In the genomic region with DNA sequence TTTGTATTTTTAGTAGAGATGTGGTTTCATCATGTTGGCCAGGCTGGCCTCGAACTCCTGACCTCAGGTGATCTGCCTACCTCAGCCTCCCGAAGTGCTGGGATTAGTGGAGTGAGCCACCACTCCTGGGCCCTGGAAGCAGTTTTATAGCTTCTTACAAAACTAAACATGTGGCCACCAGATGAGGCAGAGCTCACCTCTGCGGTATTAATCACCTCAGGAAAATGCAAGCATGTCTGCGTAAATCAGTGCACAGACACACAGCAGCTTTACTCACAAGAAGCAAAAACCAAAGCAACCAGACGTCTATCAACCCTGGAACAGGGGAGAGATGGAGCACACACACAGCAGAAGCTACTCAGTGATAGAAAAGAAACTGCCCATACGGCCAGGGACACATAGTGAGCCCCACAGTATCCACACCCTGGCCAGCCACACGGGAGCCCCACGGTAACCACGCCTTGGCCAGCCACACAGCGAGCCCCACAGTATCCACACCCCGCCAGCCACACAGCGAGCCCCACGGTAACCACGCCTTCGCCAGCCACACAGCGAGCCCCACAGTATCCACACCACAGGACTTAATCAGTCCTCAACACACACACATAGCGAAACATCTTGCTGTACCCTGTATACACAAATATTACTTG, we compare ENCODE assay signal across 13 cellular contexts. TPM values are rescaled to one million over a fixed set of nuclear protein-coding genes. Genes with fewer than 3 reads are reported as not detected.
DNase-seq lines count a peak whose midpoint lies in the region; ATAC-seq, FAIRE-seq and TF ChIP-seq lines count a peak whose summit lies in the region.
"Had no signal": no experiment of that assay in that cellular context is flagged by ENCODE, and none has a peak within 500 bp of the region (broad histone marks: within the 10 kb centered on the region; RNA-seq: fewer than 3 reads in every experiment).

No MANE protein-coding gene starts in this region.

- no peak for TF ChIP-seq EP300 in HepG2 (IDR thresholded peaks at IDR 0.05; ENCODE audit: low read depth in 2 of 2, low read length in 2 of 2)
- TF ChIP-seq EP300 in HepG2 (CRISPR knock-in tag; IDR thresholded peaks at IDR 0.05; ENCODE audit: borderline replicate concordance) = no peak

- DNase-seq in CD8-positive, alpha-beta T cell = no peak
- DNase-seq in HS-5 (ENCODE audit: low read depth) = peak; percentile 78
- DNase-seq in adipocyte (ENCODE audit: low read depth) = peak; percentile 43
- DNase-seq in natural killer cell treated with Interleukin-12 subunit alpha and Interleukin-12 subunit beta and Interleukin-15 and Interleukin-18, amount 100 ng/mL, for 72 hours (ENCODE audit: low spot score) = peak; percentile 51
- DNase-seq in HepG2 (ENCODE audit: low spot score) = no peak
- no peak for DNase-seq in DMS 273 (lab: John Stamatoyannopoulos, UW; ENCODE audit: unreplicated experiment)
- no peak for DNase-seq in SJCRH30
- no peak for DNase-seq in activated CD4-positive, alpha-beta T cell treated with anti-CD3 and anti-CD28 coated beads for 48 hours
- DNase-seq: activated CD4-positive, alpha-beta T cell treated with anti-CD3 and anti-CD28 coated beads, Interleukin-2, amount 50 U/mL, for 48 hours; brain microvascular endothelial cell; NCI-H1048; NCI-H524 had no signal

- H3K4me1 ChIP-seq in CD8-positive, alpha-beta T cell (ENCODE audit: insufficient read depth, low read length) = peaks cover 23% of the 10 kb centered on the region
- H3K4me1 ChIP-seq in adipocyte (ENCODE audit: control insufficient read depth, insufficient read depth, low read length) = no peaks in the 10 kb centered on the region
- no peaks in the 10 kb centered on the region for H3K4me1 ChIP-seq in HepG2 (ENCODE audit: insufficient read depth, low read length)
- H3K4me1 ChIP-seq in SJCRH30 = no peaks in the 10 kb centered on the region

- no peak overlapping the region for H3K4me2 ChIP-seq in HepG2 (ENCODE audit: low read depth, low read length)

- TF ChIP-seq RAD21 in HepG2 (CRISPR knock-in tag; IDR thresholded peaks at IDR 0.05) = no peak

- H3K36me3 Mint-ChIP-seq in CD8-positive, alpha-beta T cell = peaks cover 52% of the 10 kb centered on the region
- H3K36me3 Mint-ChIP-seq in natural killer cell treated with Interleukin-12 subunit alpha and Interleukin-12 subunit beta and Interleukin-15 and Interleukin-18, amount 100 ng/mL, for 72 hours = peaks cover 22% of the 10 kb centered on the region

- H3K27ac ChIP-seq in CD8-positive, alpha-beta T cell (ENCODE audit: low read depth, low read length) = peak overlapping the region; percentile 62
- H3K27ac ChIP-seq in HepG2 (ENCODE audit: extremely low read length, insufficient read depth, low read length) = no peak overlapping the region
- no peak overlapping the region for H3K27ac ChIP-seq in SJCRH30
- H3K27ac ChIP-seq: brain microvascular endothelial cell, thoracic aorta had no signal

- FAIRE-seq in HepG2 (lab: Jason Lieb, UNC) = no peak

- H3K36me3 ChIP-seq in CD8-positive, alpha-beta T cell (ENCODE audit: insufficient read depth, low read length) = peaks cover 4% of the 10 kb centered on the region
- H3K36me3 ChIP-seq in adipocyte (ENCODE audit: control insufficient read depth, insufficient read depth, low read length, severe bottlenecking) (peaks cover 7% of the 10 kb centered on the region), HepG2 (replicated peaks in 1 of 2; ENCODE audit: control insufficient read depth in 1 of 2, insufficient read depth in 2 of 2, low read length in 2 of 2) (peaks cover 5 to 10% of the 10 kb centered on the region in 2 experiments; a peak in 3 of 5 replicates), SJCRH30 (peaks cover 29% of the 10 kb centered on the region)
- H3K36me3 ChIP-seq: brain microvascular endothelial cell had no signal

- H2AFZ ChIP-seq in HepG2 (ENCODE audit: low read length) = no peak overlapping the region

- CTCF ChIA-PET in CD8-positive, alpha-beta T cell (lab: Charles Lee) = no interaction called here
- CTCF ChIA-PET in HepG2 (lab: Yijun Ruan, JAX; ENCODE audit: low intra/inter-chr PET ratio, low total read pairs) = no interaction called here

- H3K4me1 Mint-ChIP-seq in CD8-positive, alpha-beta T cell (ENCODE audit: low read depth) = peaks cover 22% of the 10 kb centered on the region
- peaks cover 22 to 26% of the 10 kb centered on the region in 2 donors for H3K4me1 Mint-ChIP-seq in natural killer cell treated with Interleukin-12 subunit alpha and Interleukin-12 subunit beta and Interleukin-15 and Interleukin-18, amount 100 ng/mL, for 72 hours (ENCODE audit: low read depth in 2 of 2)

- peaks cover 11% of the 10 kb centered on the region for H3K9me3 ChIP-seq in CD8-positive, alpha-beta T cell (ENCODE audit: low read length)
- H3K9me3 ChIP-seq in adipocyte (ENCODE audit: control insufficient read depth, low read length) (peaks cover 14% of the 10 kb centered on the region), HepG2 (ENCODE audit: low read length) (no peaks in the 10 kb centered on the region), SJCRH30 (replicated peaks) (0 out of 2 replicates have a peak, but pooled peaks cover 3% of the 10 kb centered on the region)

- H3K79me2 ChIP-seq in HepG2 (ENCODE audit: insufficient read depth, low read length) = no peaks in the 10 kb centered on the region

- no peak overlapping the region for H3K9ac ChIP-seq in adipocyte (ENCODE audit: low read length)
- no peak overlapping the region for H3K9ac ChIP-seq in HepG2 (ENCODE audit: insufficient read depth, low read depth, low read length)

- H4K20me1 ChIP-seq in HepG2 (ENCODE audit: insufficient read depth, low read length) = no peaks in the 10 kb centered on the region

- WGBS in HepG2 (ENCODE audit: low lambda C conversion rate) = 99% methylated on average over 17 of the region's 17 CpGs

- H3K9me3 Mint-ChIP-seq in CD8-positive, alpha-beta T cell = peaks cover 9% of the 10 kb centered on the region
- peaks cover 8% of the 10 kb centered on the region for H3K9me3 Mint-ChIP-seq in natural killer cell treated with Interleukin-12 subunit alpha and Interleukin-12 subunit beta and Interleukin-15 and Interleukin-18, amount 100 ng/mL, for 72 hours

- intact Hi-C loops in CD8-positive, alpha-beta T cell (cut with DNase I, micrococcal nuclease) = loop anchor here (1.0 to 2.0 kb wide), 2 partner anchors 30 kb away; a partner anchor contains a TSS
- intact Hi-C loops in HepG2 (cut with micrococcal nuclease; ENCODE audit: unreplicated experiment) = no loop called here

- H3K27me3 ChIP-seq in CD8-positive, alpha-beta T cell (ENCODE audit: insufficient read depth, low read length) = no peaks in the 10 kb centered on the region
- H3K27me3 ChIP-seq in adipocyte (replicated peaks; ENCODE audit: control insufficient read depth, insufficient read depth, low read length) = no peaks in the 10 kb centered on the region
- H3K27me3 ChIP-seq in HepG2 (ENCODE audit: control insufficient read depth in 1 of 2, insufficient read depth in 2 of 2, low read length in 2 of 2) = no peaks in the 10 kb centered on the region
- no peaks in the 10 kb centered on the region for H3K27me3 ChIP-seq in SJCRH30
- H3K27me3 ChIP-seq: brain microvascular endothelial cell had no signal

- no TSS peak for BruUV-seq in HepG2 (replicated peaks; lab: Mats Ljungman, UMichigan)

- no peak overlapping the region for H3K4me3 ChIP-seq in CD8-positive, alpha-beta T cell (ENCODE audit: low read depth, low read length)
- no peak overlapping the region for H3K4me3 ChIP-seq in adipocyte (ENCODE audit: low read length)
- H3K4me3 ChIP-seq in HepG2 (replicated peaks in 1 of 3; ENCODE audit: insufficient read depth in 1 of 3, low read depth in 2 of 3, low read length in 3 of 3) = no peak overlapping the region
- H3K4me3 ChIP-seq in SJCRH30 = no peak overlapping the region
- H3K4me3 ChIP-seq: thoracic aorta had no signal

- TF ChIP-seq POLR2A in HepG2 (IDR thresholded peaks at IDR 0.05; ENCODE audit: insufficient read depth in 1 of 2, low read depth in 2 of 2, low read length in 2 of 2) = no peak

- no peaks in the 10 kb centered on the region for H3K27me3 Mint-ChIP-seq in CD8-positive, alpha-beta T cell (ENCODE audit: low read depth)
- no peaks in the 10 kb centered on the region for H3K27me3 Mint-ChIP-seq in natural killer cell treated with Interleukin-12 subunit alpha and Interleukin-12 subunit beta and Interleukin-15 and Interleukin-18, amount 100 ng/mL, for 72 hours

- POLR2A ChIA-PET in CD8-positive, alpha-beta T cell (lab: Charles Lee) = no interaction called here
- POLR2A ChIA-PET in HepG2 (lab: Yijun Ruan, JAX) = no interaction called here

- no peak for TF ChIP-seq CTCF in CD8-positive, alpha-beta T cell (IDR thresholded peaks at IDR 0.05)
- no peak for TF ChIP-seq CTCF in HepG2 (CRISPR knock-in tag; IDR thresholded peaks at IDR 0.05)

- peak overlapping the region; percentile 96 for H3K27ac Mint-ChIP-seq in CD8-positive, alpha-beta T cell
- peak overlapping the region; percentile 76 to 89 for H3K27ac Mint-ChIP-seq in natural killer cell treated with Interleukin-12 subunit alpha and Interleukin-12 subunit beta and Interleukin-15 and Interleukin-18, amount 100 ng/mL, for 72 hours

- in situ Hi-C loops in HepG2 (cut with HindIII; ENCODE audit: extremely low pct_ligation_motif_present, low pct_unique_long_range_greater_than_20kb) = no loop called here

- no peak for ATAC-seq in CD8-positive, alpha-beta T cell
- ATAC-seq in natural killer cell treated with Interleukin-12 subunit alpha and Interleukin-12 subunit beta and Interleukin-15 and Interleukin-18, amount 100 ng/mL, for 72 hours = peak in 1 of 2 donors; percentile 55
- no peak for ATAC-seq in HepG2

- H3K4me3 Mint-ChIP-seq in CD8-positive, alpha-beta T cell = no peak overlapping the region
- H3K4me3 Mint-ChIP-seq in natural killer cell treated with Interleukin-12 subunit alpha and Interleukin-12 subunit beta and Interleukin-15 and Interleukin-18, amount 100 ng/mL, for 72 hours = peak overlapping the region; percentile 50

RNA-seq across cellular contexts. Expression of a gene that starts 30.2 kb away (rescaled TPM):
- total RNA-seq in CD8-positive, alpha-beta T cell = 10 to 100 TPM; 17.6 to 19.5 TPM
- 10 to 100 TPM; 12.0 to 38.8 TPM for total RNA-seq in natural killer cell treated with Interleukin-12 subunit alpha and Interleukin-12 subunit beta and Interleukin-15 and Interleukin-18, amount 100 ng/mL, for 72 hours
- total RNA-seq in HepG2 (2016; rRNA removed; fragmentation: Illumina TruSeq; extraction: Trizol) = 10.2 and 17.0 TPM in 2 replicates
- total RNA-seq in HepG2 (2016; cell fraction: cytosol; rRNA removed; fragmentation: Illumina TruSeq; extraction: Trizol; ENCODE audit: low read depth) = 40.0 and 45.6 TPM in 2 replicates
- total RNA-seq in HepG2 (2016; cell fraction: insoluble cytoplasmic fraction; rRNA removed; fragmentation: Illumina TruSeq; extraction: Trizol) = 9.9 and 18.2 TPM in 2 replicates
- 24.0 and 29.4 TPM in 2 replicates for total RNA-seq in HepG2 (2016; cell fraction: membrane; rRNA removed; fragmentation: Illumina TruSeq; extraction: Trizol)
- 16.8 and 20.3 TPM in 2 replicates for total RNA-seq in HepG2 (2016; cell fraction: nucleus; rRNA removed; fragmentation: Illumina TruSeq; extraction: Trizol)
- polyA plus RNA-seq in HepG2 (2011; rRNA removed) = 21.4 and 26.0 TPM in 2 replicates
- polyA plus RNA-seq in HepG2 (2011; cell fraction: cytosol; rRNA removed) = 12.7 and 19.9 TPM in 2 replicates
- polyA plus RNA-seq in HepG2 (2011; cell fraction: nucleus; rRNA removed) = 123 and 149 TPM in 2 replicates
- 9.5 and 14.7 TPM in 2 replicates for polyA plus RNA-seq in HepG2 (2012)
- polyA plus RNA-seq in HepG2 (2016; cell fraction: cytosol; fragmentation: Illumina TruSeq; extraction: Trizol; ENCODE audit: low read depth) = 4.1 and 5.7 TPM in 2 replicates
- 11.5 and 12.7 TPM in 2 replicates for polyA plus RNA-seq in HepG2 (2016; cell fraction: insoluble cytoplasmic fraction; fragmentation: Illumina TruSeq; extraction: Trizol; ENCODE audit: low read depth)
- polyA plus RNA-seq in HepG2 (2016; cell fraction: membrane; fragmentation: Illumina TruSeq; extraction: Trizol; ENCODE audit: low read depth) = 7.1 and 8.7 TPM in 2 replicates
- polyA plus RNA-seq in HepG2 (2016; cell fraction: nucleus; fragmentation: Illumina TruSeq; extraction: Trizol; ENCODE audit: insufficient read depth, low read depth) = 43.6 and 49.3 TPM in 2 replicates
- polyA minus RNA-seq in HepG2 (2011; rRNA and poly(A)+ RNA removed; ENCODE audit: low replicate concordance) = 25.0 and 39.8 TPM in 2 replicates
- 13.1 and 17.1 TPM in 2 replicates for polyA minus RNA-seq in HepG2 (2011; cell fraction: cytosol; rRNA and poly(A)+ RNA removed)
- 23.4 and 29.1 TPM in 2 replicates for polyA minus RNA-seq in HepG2 (2011; cell fraction: nucleus; rRNA and poly(A)+ RNA removed)
- 29.2 and 29.8 TPM in 2 replicates for total RNA-seq in SJCRH30 (2014; rRNA removed; shearing (Covaris generic))

RNA-seq across cellular contexts. Expression of a gene that starts 37.9 kb away (rescaled TPM):
- 10 to 100 TPM; 62.2 to 62.5 TPM for total RNA-seq in CD8-positive, alpha-beta T cell
- total RNA-seq in natural killer cell treated with Interleukin-12 subunit alpha and Interleukin-12 subunit beta and Interleukin-15 and Interleukin-18, amount 100 ng/mL, for 72 hours = 10 to 100 TPM; 45.8 to 69.6 TPM
- 35.6 and 39.6 TPM in 2 replicates for total RNA-seq in HepG2 (2016; rRNA removed; fragmentation: Illumina TruSeq; extraction: Trizol)
- total RNA-seq in HepG2 (2016; cell fraction: cytosol; rRNA removed; fragmentation: Illumina TruSeq; extraction: Trizol; ENCODE audit: low read depth) = 33.9 and 34.6 TPM in 2 replicates
- 32.3 and 41.0 TPM in 2 replicates for total RNA-seq in HepG2 (2016; cell fraction: insoluble cytoplasmic fraction; rRNA removed; fragmentation: Illumina TruSeq; extraction: Trizol)
- total RNA-seq in HepG2 (2016; cell fraction: membrane; rRNA removed; fragmentation: Illumina TruSeq; extraction: Trizol) = 50.6 and 52.4 TPM in 2 replicates
- 17.0 and 20.4 TPM in 2 replicates for total RNA-seq in HepG2 (2016; cell fraction: nucleus; rRNA removed; fragmentation: Illumina TruSeq; extraction: Trizol)
- 20.2 and 22.1 TPM in 2 replicates for polyA plus RNA-seq in HepG2 (2011; rRNA removed)
- 18.4 and 31.3 TPM in 2 replicates for polyA plus RNA-seq in HepG2 (2011; cell fraction: cytosol; rRNA removed)
- 29.4 and 36.8 TPM in 2 replicates for polyA plus RNA-seq in HepG2 (2011; cell fraction: nucleus; rRNA removed)
- 16.6 and 18.3 TPM in 2 replicates for polyA plus RNA-seq in HepG2 (2012)
- 46.6 and 50.3 TPM in 2 replicates for polyA plus RNA-seq in HepG2 (2016; cell fraction: cytosol; fragmentation: Illumina TruSeq; extraction: Trizol; ENCODE audit: low read depth)
- polyA plus RNA-seq in HepG2 (2016; cell fraction: insoluble cytoplasmic fraction; fragmentation: Illumina TruSeq; extraction: Trizol; ENCODE audit: low read depth) = 38.1 and 42.7 TPM in 2 replicates
- polyA plus RNA-seq in HepG2 (2016; cell fraction: membrane; fragmentation: Illumina TruSeq; extraction: Trizol; ENCODE audit: low read depth) = 50.6 and 54.4 TPM in 2 replicates
- polyA plus RNA-seq in HepG2 (2016; cell fraction: nucleus; fragmentation: Illumina TruSeq; extraction: Trizol; ENCODE audit: insufficient read depth, low read depth) = 41.5 and 48.9 TPM in 2 replicates
- 14.7 and 27.7 TPM in 2 replicates for polyA minus RNA-seq in HepG2 (2011; rRNA and poly(A)+ RNA removed; ENCODE audit: low replicate concordance)
- 10.6 and 14.2 TPM in 2 replicates for polyA minus RNA-seq in HepG2 (2011; cell fraction: cytosol; rRNA and poly(A)+ RNA removed)
- 4.7 and 7.2 TPM in 2 replicates for polyA minus RNA-seq in HepG2 (2011; cell fraction: nucleus; rRNA and poly(A)+ RNA removed)
- total RNA-seq in SJCRH30 (2014; rRNA removed; shearing (Covaris generic)) = 29.6 and 37.0 TPM in 2 replicates

Comparison
In these comparisons a context has a peak if more than half of its experiments do, and no peak if none do; other contexts are left out.
1. DNase-seq: peak in HS-5 (single experiment), adipocyte (single experiment) and natural killer cell treated with Interleukin-12 subunit alpha and Interleukin-12 subunit beta and Interleukin-15 and Interleukin-18, amount 100 ng/mL, for 72 hours (single experiment); none in CD8-positive, alpha-beta T cell (0 of 7), HepG2 (single experiment), DMS 273 (single experiment), SJCRH30 (0 of 2) and activated CD4-positive, alpha-beta T cell treated with anti-CD3 and anti-CD28 coated beads for 48 hours (single experiment).